ENCODE assay signal across 8 cellular contexts in genomic region chr14:49863483-49864262, GRCh38. TPM values are rescaled to one million over a fixed set of nuclear protein-coding genes. Genes with fewer than 3 reads are reported as not detected.
A peak's percentile ranks its signal among the peaks of the same experiment; 100 is the strongest.
DNase-seq lines count a peak whose midpoint lies in the region; ATAC-seq and TF ChIP-seq lines count a peak whose summit lies in the region.

No MANE protein-coding gene starts in this region.

- H3K4me1 ChIP-seq in Caco-2 (peaks cover 7% of the 10 kb centered on the region), neuron (ENCODE audit: insufficient read depth, low read length) (peaks cover 20% of the 10 kb centered on the region)

- H3K9me3 ChIP-seq in Caco-2 (no peaks in the 10 kb centered on the region), neuron (ENCODE audit: low read length) (no peaks in the 10 kb centered on the region)

- no peak for DNase-seq in Caco-2
- DNase-seq in LNCaP clone FGC (ENCODE audit: low read depth): no peak
- peak; percentile 17 for DNase-seq in dedifferentiated amniotic fluid mesenchymal stem cell (ENCODE audit: extremely low spot score)
- no peak for DNase-seq in sciatic nerve (ENCODE audit: low spot score)
- DNase-seq in NCI-H2029 (lab: John Stamatoyannopoulos, UW): no peak
- DNase-seq in A172 (ENCODE audit: low spot score): no peak

- H3K27ac Mint-ChIP-seq in Caco-2 (ENCODE audit: unreplicated experiment): no peak overlapping the region

- peak overlapping the region; percentile 79 for H3K4me3 ChIP-seq in Caco-2 (ENCODE audit: low read depth, low read length)
- peak overlapping the region; percentile 97 for H3K4me3 ChIP-seq in LNCaP clone FGC (ENCODE audit: low read depth, low read length)
- H3K4me3 ChIP-seq in neuron (ENCODE audit: low read length): peak overlapping the region; percentile 86

- peaks cover 17% of the 10 kb centered on the region for H3K4me1 Mint-ChIP-seq in Caco-2 (ENCODE audit: low read depth, unreplicated experiment)

- peaks cover 3% of the 10 kb centered on the region for H3K27me3 Mint-ChIP-seq in Caco-2 (ENCODE audit: insufficient read depth, unreplicated experiment)

- CTCF ChIA-PET in Caco-2 (lab: Charles Lee): interaction anchor here (0.6 to 4.1 kb wide), 8 partner anchors 11 to 242 kb away, joined by 3 to 64 read pairs (median 6); partner anchors contain the start of gene NEMF

- POLR2A ChIA-PET in Caco-2 (lab: Charles Lee): interaction anchor here (0.5 to 2.0 kb wide), 7 partner anchors 9 to 253 kb away, joined by 3 to 10 read pairs (median 5); partner anchors contain the start of gene VCPKMT

- H3K36me3 Mint-ChIP-seq in Caco-2 (ENCODE audit: insufficient read depth, unreplicated experiment): peaks cover 22% of the 10 kb centered on the region

- no peak overlapping the region for H3K4me3 Mint-ChIP-seq in Caco-2 (ENCODE audit: unreplicated experiment)

- H3K36me3 ChIP-seq in Caco-2 (ENCODE audit: control insufficient read depth, insufficient read depth, low read length) (no peaks in the 10 kb centered on the region), neuron (ENCODE audit: insufficient read depth, low read length) (no peaks in the 10 kb centered on the region)

- ATAC-seq in sciatic nerve: no peak
- ATAC-seq in HG03175 (IDR thresholded peaks at IDR 0.05; ENCODE audit: unreplicated experiment): no peak

- no peaks in the 10 kb centered on the region for H3K9me3 Mint-ChIP-seq in Caco-2 (ENCODE audit: unreplicated experiment)

- intact Hi-C loops in Caco-2 (cut with micrococcal nuclease; ENCODE audit: unreplicated experiment) (loop anchor here (2.0 to 5.0 kb wide), 2 partner anchors 29 to 449 kb away; partner anchors contain the start of genes ARF6, DMAC2L and L2HGDH), sciatic nerve (cut with DNase I) (no loop called here)

- no peak for TF ChIP-seq CTCF in Caco-2 (IDR thresholded peaks at IDR 0.05; ENCODE audit: insufficient read depth in 1 of 2, low read depth in 1 of 2, low read length in 1 of 2, severe bottlenecking in 1 of 2, unreplicated experiment in 1 of 2)
- no peak for TF ChIP-seq CTCF in LNCaP clone FGC (IDR thresholded peaks at IDR 0.05; ENCODE audit: control insufficient read depth, extremely low read depth, insufficient read depth)

- H2AFZ ChIP-seq in neuron (ENCODE audit: low read depth, low read length): peak overlapping the region; percentile 35

- no TSS peak for BruUV-seq in Caco-2 (replicated peaks; lab: Mats Ljungman, UMichigan)

- H3K27me3 ChIP-seq in Caco-2 (replicated peaks; ENCODE audit: control insufficient read depth, insufficient read depth, low read length): no peaks in the 10 kb centered on the region
- no peaks in the 10 kb centered on the region for H3K27me3 ChIP-seq in neuron (ENCODE audit: insufficient read depth, low read length)

RNA-seq across cellular contexts. Expression of gene NEMF, which starts 11.1 kb away (rescaled TPM):
- total RNA-seq in Caco-2 (2022): 57.4 and 62.7 TPM in 2 replicates
- 92.4 TPM for total RNA-seq in sciatic nerve
- total RNA-seq in A172 (2014; rRNA removed; shearing (Covaris generic)): 24.1 and 33.2 TPM in 2 replicates

RNA-seq across cellular contexts. Expression of gene ARF6, which starts 29.2 kb away (rescaled TPM):
- total RNA-seq in Caco-2 (2022) (58.1 and 58.8 TPM in 2 replicates), sciatic nerve (46.1 TPM)
- 51.6 and 51.9 TPM in 2 replicates for total RNA-seq in A172 (2014; rRNA removed; shearing (Covaris generic))
